ENCODE assay signal across 2 cellular contexts in genomic region chr6:44048277-44048676, GRCh38.
TF ChIP-seq lines count a peak whose summit lies in the region.

No MANE protein-coding gene starts in this region.

TF ChIP-seq in HepG2, 621 proteins besides CTCF, POLR2A, EP300 and RAD21:
- TF ChIP-seq NFE2L1 (CRISPR knock-in tag; IDR thresholded peaks at IDR 0.05; ENCODE audit: borderline replicate concordance) (no peak), ZNF143 (CRISPR knock-in tag; IDR thresholded peaks at IDR 0.05) (no peak), FUBP1 (CRISPR knock-in tag; IDR thresholded peaks at IDR 0.05; ENCODE audit: borderline replicate concordance) (no peak), ZNF34 (CRISPR knock-in tag; IDR thresholded peaks at IDR 0.05; ENCODE audit: borderline replicate concordance) (no peak), SIN3B (IDR thresholded peaks at IDR 0.05; ENCODE audit: low read length) (no peak)
TF ChIP-seq in HepG2: peak in this region for 0.

TF ChIP-seq in K562, 482 proteins besides CTCF, POLR2A, EP300 and RAD21:
- TF ChIP-seq TCF15 (CRISPR knock-in tag; IDR thresholded peaks at IDR 0.05) (no peak), LCOR (CRISPR knock-in tag; IDR thresholded peaks at IDR 0.05) (no peak), RBM22 (IDR thresholded peaks at IDR 0.05; ENCODE audit: low read depth, low read length, poor library complexity, severe bottlenecking) (no peak), NFIC (IDR thresholded peaks at IDR 0.05) (peak; percentile 89)
